ENCODE assay signal across 26 cellular contexts in the genomic region with DNA sequence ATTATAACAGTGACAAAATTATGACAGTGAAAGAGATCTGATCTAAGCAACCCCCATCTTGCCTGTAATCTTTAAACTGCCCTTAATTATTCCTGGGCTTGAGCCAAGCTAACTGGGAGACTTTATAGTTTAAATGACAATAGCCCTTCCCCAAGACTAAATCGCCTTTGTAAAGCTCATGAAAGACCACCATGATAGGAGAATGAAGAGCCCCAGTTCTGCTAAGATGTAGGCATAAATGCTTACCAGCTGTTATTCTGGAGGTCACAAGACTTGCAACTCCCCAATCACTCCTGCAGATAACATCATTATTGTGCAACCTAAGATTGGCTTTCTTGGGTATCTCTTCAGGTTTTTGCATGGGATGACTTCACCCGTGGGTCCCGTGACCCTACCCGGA.
"Had no signal": no experiment of that assay in that cellular context is flagged by ENCODE, and none has a peak within 500 bp of the region (broad histone marks: within the 10 kb centered on the region; RNA-seq: fewer than 3 reads in every experiment).

No MANE protein-coding gene starts in this region.

- H3K27ac Mint-ChIP-seq: activated CD4-positive, alpha-beta T cell treated with anti-CD3 and anti-CD28 coated beads, Interleukin-2, amount 10 ng/mL, durations not matched to agents 24 days and 14 days; activated CD8-positive, alpha-beta memory T cell treated with anti-CD3 and anti-CD28 coated beads, Interleukin-2, amount 10 ng/mL, durations not matched to agents 7 days and 5 days; activated CD8-positive, alpha-beta T cell treated with anti-CD3 and anti-CD28 coated beads for 36 hours; activated naive CD8-positive, alpha-beta T cell treated with anti-CD3 and anti-CD28 coated beads, Interleukin-2, amount 50 U/mL, for 24 hours; immature natural killer cell; mesothelial cell of epicardium; naive thymus-derived CD8-positive, alpha-beta T cell; progenitor cell of endocrine pancreas; stimulated activated naive CD8-positive, alpha-beta T cell treated with anti-CD3 and anti-CD28 coated beads, Interleukin-15, Interleukin-2, amounts not matched to agents 100 ng/mL and 50 ng/mL, for 24 hours had no signal

- H3K27me3 Mint-ChIP-seq: activated CD4-positive, alpha-beta T cell treated with anti-CD3 and anti-CD28 coated beads, Interleukin-2, amount 10 ng/mL, durations not matched to agents 24 days and 14 days; activated CD8-positive, alpha-beta memory T cell treated with anti-CD3 and anti-CD28 coated beads, Interleukin-2, amount 10 ng/mL, durations not matched to agents 7 days and 5 days; activated CD8-positive, alpha-beta T cell treated with anti-CD3 and anti-CD28 coated beads for 36 hours; activated naive CD8-positive, alpha-beta T cell treated with anti-CD3 and anti-CD28 coated beads, Interleukin-2, amount 50 U/mL, for 24 hours; naive thymus-derived CD8-positive, alpha-beta T cell; progenitor cell of endocrine pancreas; stimulated activated naive CD8-positive, alpha-beta T cell treated with anti-CD3 and anti-CD28 coated beads, Interleukin-15, Interleukin-2, amounts not matched to agents 100 ng/mL and 50 ng/mL, for 24 hours had no signal

- H3K36me3 Mint-ChIP-seq: activated CD8-positive, alpha-beta memory T cell treated with anti-CD3 and anti-CD28 coated beads, Interleukin-2, amount 10 ng/mL, durations not matched to agents 7 days and 5 days; immature natural killer cell; mesothelial cell of epicardium; naive thymus-derived CD8-positive, alpha-beta T cell had no signal

- H2AFZ ChIP-seq: hepatocyte had no signal

- H3K4me3 ChIP-seq: coronary artery, esophagus muscularis mucosa, hepatocyte, left ventricle myocardium inferior, thyroid gland, upper lobe of right lung had no signal

- FAIRE-seq: frontal cortex had no signal

- H3K4me3 Mint-ChIP-seq: activated CD4-positive, alpha-beta T cell treated with anti-CD3 and anti-CD28 coated beads, Interleukin-2, amount 10 ng/mL, durations not matched to agents 24 days and 14 days; activated CD8-positive, alpha-beta memory T cell treated with anti-CD3 and anti-CD28 coated beads, Interleukin-2, amount 10 ng/mL, durations not matched to agents 7 days and 5 days; activated CD8-positive, alpha-beta T cell treated with anti-CD3 and anti-CD28 coated beads for 36 hours; activated naive CD8-positive, alpha-beta T cell treated with anti-CD3 and anti-CD28 coated beads, Interleukin-2, amount 50 U/mL, for 24 hours; immature natural killer cell; mesothelial cell of epicardium; naive thymus-derived CD8-positive, alpha-beta T cell; stimulated activated naive CD8-positive, alpha-beta T cell treated with anti-CD3 and anti-CD28 coated beads, Interleukin-15, Interleukin-2, amounts not matched to agents 100 ng/mL and 50 ng/mL, for 24 hours had no signal

- DNase-seq: activated CD4-positive, alpha-beta T cell treated with anti-CD3 and anti-CD28 coated beads, Interleukin-2, amount 10 ng/mL, durations not matched to agents 24 days and 14 days; activated CD8-positive, alpha-beta memory T cell treated with anti-CD3 and anti-CD28 coated beads, Interleukin-2, amount 10 ng/mL, durations not matched to agents 7 days and 5 days; activated CD8-positive, alpha-beta T cell treated with anti-CD3 and anti-CD28 coated beads for 36 hours; activated gamma-delta T cell; activated naive CD4-positive, alpha-beta T cell treated with anti-CD3 and anti-CD28 coated beads, Interleukin-2, amount 50 U/mL, for 16 hours; activated naive CD8-positive, alpha-beta T cell treated with anti-CD3 and anti-CD28 coated beads, Interleukin-2, amount 50 U/mL, for 24 hours; activated T-cell treated with anti-CD3 and anti-CD28 coated beads for 4 hours; cerebellar nuclear complex; glutamatergic neuron; immature natural killer cell; left ventricle myocardium inferior; mammary epithelial cell; naive thymus-derived CD8-positive, alpha-beta T cell; stimulated activated CD4-positive, alpha-beta T cell treated with anti-CD3 and anti-CD28 coated beads, Interleukin-12 subunit alpha, Interleukin-12 subunit beta, amount 100 ng/mL, for 4 hours; substantia nigra; T-helper 2 cell; thyroid gland; upper lobe of right lung had no signal

- H3K4me1 Mint-ChIP-seq: activated CD4-positive, alpha-beta T cell treated with anti-CD3 and anti-CD28 coated beads, Interleukin-2, amount 10 ng/mL, durations not matched to agents 24 days and 14 days; activated CD8-positive, alpha-beta memory T cell treated with anti-CD3 and anti-CD28 coated beads, Interleukin-2, amount 10 ng/mL, durations not matched to agents 7 days and 5 days; activated naive CD8-positive, alpha-beta T cell treated with anti-CD3 and anti-CD28 coated beads, Interleukin-2, amount 50 U/mL, for 24 hours; immature natural killer cell; naive thymus-derived CD8-positive, alpha-beta T cell had no signal

- H3K36me3 ChIP-seq: esophagus muscularis mucosa, left ventricle myocardium inferior, thyroid gland, upper lobe of right lung had no signal

- H3K27me3 ChIP-seq: esophagus muscularis mucosa, hepatocyte, thyroid gland, upper lobe of right lung had no signal

- H3K4me1 ChIP-seq: esophagus muscularis mucosa, left ventricle myocardium inferior, thyroid gland, upper lobe of right lung had no signal

- H3K27ac ChIP-seq: coronary artery, esophagus muscularis mucosa, hepatocyte, left ventricle myocardium inferior, thyroid gland, upper lobe of right lung had no signal

- H3K4me2 ChIP-seq: hepatocyte had no signal

- H3K9me3 ChIP-seq: thyroid gland, upper lobe of right lung had no signal

- ATAC-seq: activated CD4-positive, CD25-positive, alpha-beta regulatory T cell treated with anti-CD3 and anti-CD28 coated beads, Interleukin-2, amount 50 U/mL, for 24 hours; activated CD8-positive, alpha-beta memory T cell treated with anti-CD3 and anti-CD28 coated beads, Interleukin-2, amount 10 ng/mL, durations not matched to agents 7 days and 5 days; activated CD8-positive, alpha-beta T cell treated with anti-CD3 and anti-CD28 coated beads for 36 hours; activated naive CD8-positive, alpha-beta T cell treated with anti-CD3 and anti-CD28 coated beads, Interleukin-2, amount 50 U/mL, for 24 hours; naive thymus-derived CD8-positive, alpha-beta T cell; upper lobe of right lung had no signal
